In genomic region chr21:33286076-33286475, GRCh38 we compare ENCODE assay signal across 16 cellular contexts. TPM values are rescaled to one million over a fixed set of nuclear protein-coding genes. Genes with fewer than 3 reads are reported as not detected.
DNase-seq lines count a peak whose midpoint lies in the region; ATAC-seq, FAIRE-seq and TF ChIP-seq lines count a peak whose summit lies in the region.
"Had no signal": no experiment of that assay in that cellular context is flagged by ENCODE, and none has a peak within 500 bp of the region (broad histone marks: within the 10 kb centered on the region; RNA-seq: fewer than 3 reads in every experiment).

No MANE protein-coding gene starts in this region.

- no peak overlapping the region for H3K4me2 ChIP-seq in H9 (ENCODE audit: insufficient read depth, insufficient read length, low read length)

- H3K56ac ChIP-seq in H9 (ENCODE audit: insufficient read length, low read depth, low read length) = no peak overlapping the region

- H2BK15ac ChIP-seq in H9 (ENCODE audit: low read depth, low read length) = no peak overlapping the region

- intact Hi-C loops in ascending aorta (cut with DNase I) (no loop called here), right lobe of liver (cut with DNase I) (no loop called here), spleen (cut with DNase I; ENCODE audit: low total_unique reads) (no loop called here)

- H3K9me3 Mint-ChIP-seq in H9 = no peaks in the 10 kb centered on the region
- H3K9me3 Mint-ChIP-seq: neural crest cell had no signal

- H3K79me1 ChIP-seq in H9 (ENCODE audit: insufficient read depth, low read depth, low read length, poor library complexity, severe bottlenecking) = no peaks in the 10 kb centered on the region

- H3K4me1 ChIP-seq in H9 (ENCODE audit: insufficient read depth, low read length) (no peaks in the 10 kb centered on the region), ascending aorta (peaks cover 0 to 14% of the 10 kb centered on the region in 2 donors), right lobe of liver (peaks cover 0 to 42% (median 16%) of the 10 kb centered on the region in 4 donors), spleen (peaks cover 10 to 42% (median 27%) of the 10 kb centered on the region in 6 donors)

- H4K91ac ChIP-seq in H9 (ENCODE audit: insufficient read length, low read depth, low read length) = no peak overlapping the region

- no peak overlapping the region for H2BK120ac ChIP-seq in H9 (ENCODE audit: low read depth, low read length, poor library complexity, severe bottlenecking)

- H2BK12ac ChIP-seq in H9 (ENCODE audit: insufficient read length, low read depth, low read length) = no peak overlapping the region

- H3K36me3 ChIP-seq in ascending aorta (peaks cover 14 to 40% of the 10 kb centered on the region in 2 donors), right lobe of liver (peaks cover 0 to 17% (median 5%) of the 10 kb centered on the region in 4 donors), spleen (peaks cover 0 to 100% (median 71%) of the 10 kb centered on the region in 6 donors)

- DNase-seq in H9 = no peak
- no peak for DNase-seq in ascending aorta (ENCODE audit: low spot score in 2 of 2)
- DNase-seq in right lobe of liver = peak; percentile 76 to 93 (median 91)
- no peak for DNase-seq in spleen
- no peak for DNase-seq in retina
- DNase-seq in GM19239 (ENCODE audit: insufficient read length, low spot score) = no peak
- DNase-seq in NCI-H2227 treated with DMSO at 0.1 percent for 48 hours (lab: John Stamatoyannopoulos, UW) = no peak
- DNase-seq: activated CD4-positive, CD25-positive, alpha-beta regulatory T cell; activated CD8-positive, alpha-beta memory T cell treated with anti-CD3 and anti-CD28 coated beads, Interleukin-2, amount 50 U/mL, for 48 hours; effector memory CD4-positive, alpha-beta T cell; GM23248; NCI-H2081 had no signal

- FAIRE-seq in GM19239 (lab: Jason Lieb, UNC) = no peak
- FAIRE-seq: frontal cortex had no signal

- H2AK5ac ChIP-seq in H9 (ENCODE audit: insufficient read length, low read length) = no peak overlapping the region

- no peak overlapping the region for H3K9ac ChIP-seq in H9 (ENCODE audit: extremely low read depth, insufficient read length, low read length)
- H3K9ac ChIP-seq: GM23248 had no signal

- H3K27me3 ChIP-seq in H9 (ENCODE audit: insufficient read depth, low read length) (no peaks in the 10 kb centered on the region), ascending aorta (no peaks in the 10 kb centered on the region), right lobe of liver (no peaks in the 10 kb centered on the region), spleen (replicated peaks in 1 of 7) (no peaks in the 10 kb centered on the region)
- H3K27me3 ChIP-seq: BLaER1 treated with 17β-estradiol and CSF1 and Interleukin-3, amounts not matched to agents 10 nM and 100 nM had no signal

- peak overlapping the region in 2 of 3 experiments; percentile 72 to 74; a peak in 2 of 7 replicates for H3K27ac Mint-ChIP-seq in H9

- H3K23ac ChIP-seq in H9 (ENCODE audit: insufficient read length, low read depth, low read length) = no peak overlapping the region

- H4K20me1 ChIP-seq in H9 (ENCODE audit: control insufficient read depth, insufficient read depth, insufficient read length) = no peaks in the 10 kb centered on the region

- no peak overlapping the region for H3K4ac ChIP-seq in H9 (ENCODE audit: low read depth, low read length)

- H3K14ac ChIP-seq in H9 (ENCODE audit: insufficient read depth, low read length) = no peak overlapping the region

- no peak overlapping the region for H2BK20ac ChIP-seq in H9 (ENCODE audit: low read depth, low read length, poor library complexity, severe bottlenecking)

- H3K18ac ChIP-seq in H9 (ENCODE audit: insufficient read length, low read depth, low read length) = no peak overlapping the region

- H3K23me2 ChIP-seq in H9 (ENCODE audit: insufficient read length, low read depth, low read length, poor library complexity, severe bottlenecking) = no peaks in the 10 kb centered on the region

- no peaks in the 10 kb centered on the region for H3K79me2 ChIP-seq in H9 (ENCODE audit: insufficient read depth, low read length)

- H3K4me3 ChIP-seq in ascending aorta = no peak overlapping the region
- H3K4me3 ChIP-seq in right lobe of liver = no peak overlapping the region
- H3K4me3 ChIP-seq in spleen = no peak overlapping the region
- H3K4me3 ChIP-seq: BLaER1 treated with 17β-estradiol and CSF1 and Interleukin-3, amounts not matched to agents 10 nM and 100 nM; GM23248 had no signal

- H3K27me3 Mint-ChIP-seq in H9 (ENCODE audit: low read depth) = no peaks in the 10 kb centered on the region

- no peak overlapping the region for H2BK5ac ChIP-seq in H9 (ENCODE audit: insufficient read length, low read length)

- ATAC-seq in right lobe of liver = peak; percentile 71 to 84 (median 79)
- no peak for ATAC-seq in GM21619 (IDR thresholded peaks at IDR 0.05; ENCODE audit: unreplicated experiment)

- no peak overlapping the region for H4K8ac ChIP-seq in H9 (replicated peaks; ENCODE audit: insufficient read length, low read depth, low read length)

- no peak overlapping the region for H2AFZ ChIP-seq in H9 (ENCODE audit: low read length)

- WGBS in H9 (ENCODE audit: extremely low coverage, insufficient read length, low lambda C conversion rate) = no CpG with 5 or more reads among the region's 11 CpGs
- WGBS in right lobe of liver (ENCODE audit: insufficient coverage, low coverage, low lambda C conversion rate, missing lambda C conversion rate) = 31% methylated on average over 9 of the region's 11 CpGs
- WGBS in spleen, 5 donors = 72 to 81% (median 78%) methylated on average over 11 of the region's 11 CpGs

- H3K9me3 ChIP-seq in H9 (ENCODE audit: control insufficient read depth, low read depth, low read length) = no peaks in the 10 kb centered on the region
- H3K9me3 ChIP-seq in ascending aorta = no peaks in the 10 kb centered on the region
- H3K9me3 ChIP-seq in right lobe of liver = no peaks in the 10 kb centered on the region
- H3K9me3 ChIP-seq in spleen = no peaks in the 10 kb centered on the region
- H3K9me3 ChIP-seq: BLaER1 treated with 17β-estradiol and CSF1 and Interleukin-3, amounts not matched to agents 10 nM and 100 nM had no signal

- H3K4me3 Mint-ChIP-seq in H9 = no peak overlapping the region
- H3K4me3 Mint-ChIP-seq: neural crest cell had no signal

- H4K5ac ChIP-seq in H9 (ENCODE audit: insufficient read length, low read depth, low read length) = no peak overlapping the region

- TF ChIP-seq CTCF in H9 (conservative IDR thresholded peaks at IDR 0.05) (no peak), ascending aorta (IDR thresholded peaks at IDR 0.05) (no peak), right lobe of liver (IDR thresholded peaks at IDR 0.05) (no peak), spleen (IDR thresholded peaks at IDR 0.05 in 8 of 11, conservative IDR thresholded peaks at IDR 0.05 in 3 of 11) (no peak)

- H3K27ac ChIP-seq in H9 (ENCODE audit: insufficient read length, low read depth, low read length) = no peak overlapping the region
- peak overlapping the region; percentile 40 to 76 for H3K27ac ChIP-seq in ascending aorta
- H3K27ac ChIP-seq in right lobe of liver = peak overlapping the region; percentile 14 to 84 (median 61)
- H3K27ac ChIP-seq in spleen = peak overlapping the region; percentile 19 to 77 (median 69)
- H3K27ac ChIP-seq: GM23248 had no signal

- H3K36me3 Mint-ChIP-seq in H9 (ENCODE audit: insufficient read depth in 1 of 3, low read depth in 3 of 3) = peaks cover 0 to 8% (median 5%) of the 10 kb centered on the region in 3 experiments; a peak in 4 of 7 replicates

- no peak for TF ChIP-seq POLR2A in right lobe of liver (IDR thresholded peaks at IDR 0.05)
- no peak for TF ChIP-seq POLR2A in spleen (IDR thresholded peaks at IDR 0.05)

- no peak overlapping the region for H3T11ph ChIP-seq in H9 (ENCODE audit: low read length)

- H3K4me1 Mint-ChIP-seq in H9 = no peaks in the 10 kb centered on the region

RNA-seq across cellular contexts. Expression of gene IL10RB, which starts 19.9 kb away (rescaled TPM):
- total RNA-seq in H9 (2021) (3.1 TPM in 2 replicates), ascending aorta (39.1 TPM), right lobe of liver (10 to 100 TPM; 10.5 to 24.2 (median 20.3) TPM), spleen (10 to 100 TPM; 44.1 to 89.7 (median 60.7) TPM)
- 10 to 100 TPM; 25.4 to 29.6 (median 29.3) TPM for polyA plus RNA-seq in spleen

RNA-seq across cellular contexts. Expression of gene IFNAR1, which starts 38.7 kb away (rescaled TPM):
- total RNA-seq in H9 (2021) = 14.2 and 15.8 TPM in 2 replicates
- 25.9 TPM for total RNA-seq in ascending aorta
- 10 to 100 TPM; 31.6 to 68.2 (median 48.6) TPM for total RNA-seq in right lobe of liver
- 10 to 100 TPM; 53.2 to 86.1 (median 75.6) TPM for total RNA-seq in spleen
- polyA plus RNA-seq in spleen = 10 to 100 TPM in 2 of 3 donors, 1 to 10 TPM in 1; 9.2 to 12.8 (median 10.1) TPM

RNA-seq across cellular contexts. Expression of gene IFNAR2, which starts 56.3 kb away (rescaled TPM):
- total RNA-seq in H9 (2021) (13.6 and 14.4 TPM in 2 replicates), ascending aorta (30.3 TPM), right lobe of liver (10 to 100 TPM; 12.4 to 35.5 (median 16.3) TPM), spleen (100 to 1,000 TPM in 2 of 7 donors, 10 to 100 TPM in 5; 54.7 to 124 (median 86.8) TPM)
- 10 to 100 TPM; 20.4 to 22.3 (median 22.0) TPM for polyA plus RNA-seq in spleen

Comparison
In these comparisons a context has a peak if more than half of its experiments do, and no peak if none do; other contexts are left out.
1. DNase-seq: peak in right lobe of liver (3 of 3); none in H9 (single experiment), ascending aorta (0 of 2), spleen (single experiment), retina (single experiment), GM19239 (single experiment) and NCI-H2227 treated with DMSO at 0.1 percent for 48 hours (single experiment).